ENCODE assay signal across 3 cellular contexts in genomic region chr4:5568336-5568735, GRCh38.
"Had no signal": no experiment of that assay in that cellular context is flagged by ENCODE, and none has a peak within 500 bp of the region (broad histone marks: within the 10 kb centered on the region; RNA-seq: fewer than 3 reads in every experiment).

No MANE protein-coding gene starts in this region.

- ATAC-seq: GM12878 had no signal

- DNase-seq: GDM1, GF-D8 had no signal

- H3K4me3 ChIP-seq: GM12878 had no signal
